8 cellular contexts compared by ENCODE assay signal in genomic region chr18:8413189-8413588, GRCh38.
"Had no signal": no experiment of that assay in that cellular context is flagged by ENCODE, and none has a peak within 500 bp of the region (broad histone marks: within the 10 kb centered on the region; RNA-seq: fewer than 3 reads in every experiment).

No MANE protein-coding gene starts in this region.

- H3K4me3 ChIP-seq: GM12878 had no signal

- DNase-seq: GDM1, GF-D8 had no signal

- ATAC-seq: GM12878 had no signal

- FAIRE-seq: G401.6, GM12878, GM12891, GM12892, GM18507, GM19239 had no signal
